ENCODE assay signal across 9 cellular contexts in the genomic region with DNA sequence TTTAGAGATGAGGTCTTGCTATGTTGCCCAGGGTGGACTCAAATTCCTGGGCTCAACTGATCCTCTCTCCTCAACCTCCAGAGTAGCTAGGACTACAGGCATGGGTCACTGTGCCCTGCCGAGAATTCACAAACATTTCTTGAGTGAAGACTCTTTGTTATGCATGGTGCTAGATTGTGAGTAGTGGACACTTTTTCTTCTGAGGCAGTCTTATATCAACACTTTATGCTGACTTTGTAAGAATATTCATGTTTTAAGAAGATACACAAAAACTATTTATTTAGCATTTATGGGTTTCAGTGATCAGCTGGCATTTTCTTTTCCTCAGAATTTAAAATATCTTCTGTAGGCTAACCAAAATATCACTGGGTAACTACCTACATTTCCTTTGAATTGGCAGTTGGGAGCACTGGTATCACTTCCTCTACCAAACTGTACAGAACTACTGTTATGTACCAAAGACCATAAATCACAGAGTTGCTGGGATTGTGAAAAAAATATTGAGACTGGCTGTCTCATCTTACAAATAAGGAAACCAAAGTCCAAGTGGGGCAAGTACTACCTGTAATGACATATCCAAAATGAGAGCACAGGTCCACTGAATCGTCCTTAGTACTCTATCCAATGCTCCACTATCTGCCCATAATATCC. TPM values are rescaled to one million over a fixed set of nuclear protein-coding genes. Genes with fewer than 3 reads are reported as not detected.
A peak's percentile ranks its signal among the peaks of the same experiment; 100 is the strongest.
DNase-seq lines count a peak whose midpoint lies in the region; ATAC-seq, FAIRE-seq and TF ChIP-seq lines count a peak whose summit lies in the region.
"Had no signal": no experiment of that assay in that cellular context is flagged by ENCODE, and none has a peak within 500 bp of the region (broad histone marks: within the 10 kb centered on the region; RNA-seq: fewer than 3 reads in every experiment).

No MANE protein-coding gene starts in this region.

- H3K4me3 ChIP-seq in PC-3 (ENCODE audit: low read length), result no peak overlapping the region

- no peak overlapping the region for H3K27ac ChIP-seq in PC-3 (ENCODE audit: low read length)

- H2AFZ ChIP-seq in PC-3 (ENCODE audit: low read length), result no peak overlapping the region

- H3K9me2 ChIP-seq in PC-3 (replicated peaks; ENCODE audit: low read length), result no peaks in the 10 kb centered on the region

- no peak for DNase-seq in GM12891 (ENCODE audit: insufficient read length, low spot score)
- DNase-seq in activated naive CD8-positive, alpha-beta T cell treated with anti-CD3 and anti-CD28 coated beads for 36 hours, result no peak
- no peak for DNase-seq in PC-3
- DNase-seq in NCI-H187 (lab: John Stamatoyannopoulos, UW), result no peak
- no peak for DNase-seq in cardiac septum (ENCODE audit: low spot score)
- no peak for DNase-seq in D341Med (ENCODE audit: low spot score)

- BruUV-seq in PC-3 (replicated peaks; lab: Mats Ljungman, UMichigan), result no TSS peak

- ATAC-seq in GM21423 (IDR thresholded peaks at IDR 0.05; ENCODE audit: unreplicated experiment) (peak; percentile 55), HG03342 (IDR thresholded peaks at IDR 0.05; ENCODE audit: unreplicated experiment) (peak; percentile 72), PC-3 (no peak)

- H3K27ac Mint-ChIP-seq in activated naive CD8-positive, alpha-beta T cell treated with anti-CD3 and anti-CD28 coated beads for 36 hours, result peak overlapping the region; percentile 30
- H3K27ac Mint-ChIP-seq: mesothelial cell of epicardium had no signal

- no peak for TF ChIP-seq POLR2A in GM12891 (IDR thresholded peaks at IDR 0.05; ENCODE audit: low read depth, low read length)

- peaks cover 3% of the 10 kb centered on the region for H3K9me3 Mint-ChIP-seq in activated naive CD8-positive, alpha-beta T cell treated with anti-CD3 and anti-CD28 coated beads for 36 hours
- H3K9me3 Mint-ChIP-seq: mesothelial cell of epicardium had no signal

- peaks cover 58% of the 10 kb centered on the region for H3K36me3 Mint-ChIP-seq in activated naive CD8-positive, alpha-beta T cell treated with anti-CD3 and anti-CD28 coated beads for 36 hours
- H3K36me3 Mint-ChIP-seq: mesothelial cell of epicardium had no signal

- peaks cover 9% of the 10 kb centered on the region for H3F3A ChIP-seq in PC-3 (ENCODE audit: low read length, unreplicated experiment)

- no peak overlapping the region for H3K4me2 ChIP-seq in PC-3 (ENCODE audit: low read length)

- peak; percentile 9 for FAIRE-seq in GM12891 (lab: Jason Lieb, UNC)

- H3K4me1 ChIP-seq in PC-3 (ENCODE audit: insufficient read depth, low read length), result peaks cover 33% of the 10 kb centered on the region

- POLR2A ChIA-PET in PC-3 (lab: Charles Lee; ENCODE audit: unreplicated experiment), result no interaction called here

- H3K4me3 Mint-ChIP-seq in activated naive CD8-positive, alpha-beta T cell treated with anti-CD3 and anti-CD28 coated beads for 36 hours, result no peak overlapping the region
- H3K4me3 Mint-ChIP-seq: mesothelial cell of epicardium had no signal

- peaks cover 93% of the 10 kb centered on the region for H3K4me1 Mint-ChIP-seq in activated naive CD8-positive, alpha-beta T cell treated with anti-CD3 and anti-CD28 coated beads for 36 hours
- H3K4me1 Mint-ChIP-seq: mesothelial cell of epicardium had no signal

- no peak for TF ChIP-seq CTCF in PC-3 (conservative IDR thresholded peaks at IDR 0.05; ENCODE audit: low read depth, low read length)

- H3K27me3 ChIP-seq in PC-3 (ENCODE audit: low read length), result no peaks in the 10 kb centered on the region

- H3K79me2 ChIP-seq in PC-3 (ENCODE audit: low read length), result peaks cover 39% of the 10 kb centered on the region

- H4K20me1 ChIP-seq in PC-3 (ENCODE audit: low read length), result no peaks in the 10 kb centered on the region

- intact Hi-C loops in PC-3 (cut with micrococcal nuclease) (loop anchor here (10.0 kb wide), 1 partner anchor 654 kb away; no protein-coding TSS in a partner anchor), cardiac septum (cut with DNase I) (loop anchor here (10.0 kb wide), 1 partner anchor 214 kb away; no protein-coding TSS in a partner anchor)

- H3K36me3 ChIP-seq in PC-3 (ENCODE audit: low read depth, low read length), result no peaks in the 10 kb centered on the region

- CTCF ChIA-PET in PC-3 (lab: Charles Lee), result no interaction called here

- H3K9me3 ChIP-seq in PC-3 (ENCODE audit: low read length), result no peaks in the 10 kb centered on the region

- H3K9ac ChIP-seq in PC-3 (ENCODE audit: low read length), result no peak overlapping the region

- H3K27me3 Mint-ChIP-seq in activated naive CD8-positive, alpha-beta T cell treated with anti-CD3 and anti-CD28 coated beads for 36 hours, result no peaks in the 10 kb centered on the region

TF ChIP-seq in GM12891, 5 proteins besides CTCF, POLR2A, EP300 and RAD21:
- TF ChIP-seq POLR2AphosphoS5 (IDR thresholded peaks at IDR 0.05; ENCODE audit: low read depth, low read length) (no peak), PAX5 (IDR thresholded peaks at IDR 0.05; ENCODE audit: insufficient read depth, low read length, severe bottlenecking) (no peak), TAF1 (IDR thresholded peaks at IDR 0.05; ENCODE audit: low read depth, low read length) (no peak), POU2F2 (IDR thresholded peaks at IDR 0.05; ENCODE audit: low read depth, low read length) (no peak), SPI1 (IDR thresholded peaks at IDR 0.05; ENCODE audit: low read depth, low read length) (peak; percentile 92)
TF ChIP-seq in GM12891: peak in this region for 1.

RNA-seq across cellular contexts. Expression of gene DOCK10, which starts 34.0 kb away (rescaled TPM):
- polyA plus RNA-seq in GM12891 (2012; ENCODE audit: low read depth, missing spikeins), result 43.7 TPM
- total RNA-seq in activated naive CD8-positive, alpha-beta T cell treated with anti-CD3 and anti-CD28 coated beads for 36 hours, result 100 to 1,000 TPM; 154 to 159 TPM
- total RNA-seq in PC-3 (2014; rRNA removed) (23.1 and 38.5 TPM in 2 replicates), cardiac septum (2.6 TPM)
